1 cellular context compared by ENCODE assay signal in genomic region chr15:42427429-42428223, GRCh38.
TF ChIP-seq lines count a peak whose summit lies in the region.

No MANE protein-coding gene starts in this region.

TF ChIP-seq in IMR-90, 13 proteins besides CTCF, POLR2A, EP300 and RAD21:
- TF ChIP-seq MAZ (IDR thresholded peaks at IDR 0.05; ENCODE audit: borderline replicate concordance, low read depth, low read length) (no peak), RCOR1 (IDR thresholded peaks at IDR 0.05; ENCODE audit: insufficient replicate concordance, low read length) (no peak), MXI1 (IDR thresholded peaks at IDR 0.05; ENCODE audit: borderline replicate concordance, low read depth, low read length) (0 out of 2 replicates have a peak, but pooled peaks have one; percentile 35), NFE2L2 (IDR thresholded peaks at IDR 0.05; ENCODE audit: low read depth, low read length) (0 out of 2 replicates have a peak, but pooled peaks have one; percentile 7), FOS (IDR thresholded peaks at IDR 0.05; ENCODE audit: low read depth, low read length) (peak; percentile 68)
